In the genomic region with DNA sequence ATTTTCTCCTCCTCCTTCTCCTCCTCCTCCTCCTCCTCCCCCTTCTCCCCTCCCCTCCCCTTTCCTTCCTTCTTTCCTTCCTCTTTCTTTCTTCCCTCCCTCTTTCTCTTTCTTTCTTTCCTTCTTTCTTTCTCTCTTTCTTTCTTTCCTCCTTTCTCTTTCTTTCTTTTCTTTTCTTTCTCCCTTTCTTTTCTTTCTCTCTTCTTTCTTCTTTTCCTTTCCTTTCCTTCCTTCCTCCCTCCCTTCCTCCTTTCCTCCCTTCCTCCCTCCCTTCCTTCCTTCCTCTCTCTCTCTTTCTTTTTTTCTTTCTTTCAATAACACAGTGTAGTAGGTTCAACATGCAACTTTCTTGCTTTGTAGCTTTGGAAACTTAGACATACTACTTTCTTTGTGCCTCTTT, we compare ENCODE assay signal across 9 cellular contexts. TPM values are rescaled to one million over a fixed set of nuclear protein-coding genes. Genes with fewer than 3 reads are reported as not detected.
"Had no signal": no experiment of that assay in that cellular context is flagged by ENCODE, and none has a peak within 500 bp of the region (broad histone marks: within the 10 kb centered on the region; RNA-seq: fewer than 3 reads in every experiment).

No MANE protein-coding gene starts in this region.

- H3K4me2 ChIP-seq: KMS-11 had no signal

- H3K9ac ChIP-seq: KMS-11 had no signal

- H3K27ac Mint-ChIP-seq: IgD-negative memory B cell had no signal

- H3K4me1 Mint-ChIP-seq: IgD-negative memory B cell had no signal

- ATAC-seq: HepG2 had no signal

- FAIRE-seq: HepG2, HTR-8/SVneo had no signal

- DNase-seq: IMR-90, KBM-7, KG1 had no signal

- H3K27ac ChIP-seq: HL-60, KMS-11 had no signal

- H3K4me3 Mint-ChIP-seq: IgD-negative memory B cell had no signal

RNA-seq across cellular contexts. Expression of a gene that starts 46.3 kb away (rescaled TPM):
- total RNA-seq: HT-29 had no signal
- polyA plus RNA-seq: IgD-negative memory B cell had no signal
